ENCODE assay signal across 26 cellular contexts in the genomic region with DNA sequence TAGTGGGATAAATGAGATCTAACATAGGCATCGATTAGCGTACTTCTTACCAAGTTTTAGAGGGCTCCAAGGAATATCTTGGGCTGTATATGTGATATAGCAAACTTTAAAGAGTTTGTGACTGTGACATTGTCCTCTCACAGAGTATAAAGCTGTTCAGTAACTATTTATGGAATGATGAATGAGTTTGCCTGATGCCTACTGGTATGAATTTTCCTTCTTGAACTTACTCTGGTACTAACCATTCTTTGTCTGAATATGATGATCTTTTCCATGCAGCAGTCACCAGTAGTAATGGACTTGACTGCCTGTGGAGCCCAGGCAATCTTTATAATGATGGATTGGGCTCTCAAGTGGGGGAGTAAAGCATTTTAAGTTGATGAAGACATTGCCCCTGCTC.
DNase-seq lines count a peak whose midpoint lies in the region; ATAC-seq, FAIRE-seq and TF ChIP-seq lines count a peak whose summit lies in the region.
"Had no signal": no experiment of that assay in that cellular context is flagged by ENCODE, and none has a peak within 500 bp of the region (broad histone marks: within the 10 kb centered on the region; RNA-seq: fewer than 3 reads in every experiment).

No MANE protein-coding gene starts in this region.

- CTCF ChIA-PET in A549 (lab: Yijun Ruan, JAX) (no interaction called here), PC-9 (lab: Charles Lee) (no interaction called here)
- CTCF ChIA-PET in naive thymus-derived CD4-positive, alpha-beta T cell (lab: Charles Lee), result no interaction called here

- H2AFZ ChIP-seq in PC-9 (no peak overlapping the region), fibroblast of lung (ENCODE audit: low read length) (no peak overlapping the region)
- H2AFZ ChIP-seq: neural progenitor cell had no signal

- intact Hi-C loops in PC-9 (cut with micrococcal nuclease; ENCODE audit: unreplicated experiment) (loop anchor here (1.0 to 5.0 kb wide), 2 partner anchors 118 to 138 kb away; a partner anchor contains a TSS), sigmoid colon (cut with DNase I) (no loop called here)
- intact Hi-C loops in naive thymus-derived CD4-positive, alpha-beta T cell (cut with micrococcal nuclease), result no loop called here

- no peak overlapping the region for H3K9ac ChIP-seq in fibroblast of lung (ENCODE audit: insufficient read depth, low read length)
- H3K9ac ChIP-seq: neural progenitor cell had no signal

- H3K36me3 ChIP-seq in PC-9 (ENCODE audit: low read depth) (no peaks in the 10 kb centered on the region), fibroblast of lung (ENCODE audit: control insufficient read depth, insufficient read depth, low read length) (no peaks in the 10 kb centered on the region), sigmoid colon (no peaks in the 10 kb centered on the region)
- no peaks in the 10 kb centered on the region for H3K36me3 ChIP-seq in naive thymus-derived CD4-positive, alpha-beta T cell (ENCODE audit: control insufficient read depth in 2 of 3, insufficient read depth in 3 of 3, low read length in 3 of 3)
- H3K36me3 ChIP-seq: neural progenitor cell had no signal

- H3K27me3 ChIP-seq in PC-9 (ENCODE audit: insufficient read depth, low read depth) (no peaks in the 10 kb centered on the region), fibroblast of lung (ENCODE audit: control insufficient read depth, insufficient read depth, low read length) (no peaks in the 10 kb centered on the region), sigmoid colon (no peaks in the 10 kb centered on the region)
- no peaks in the 10 kb centered on the region for H3K27me3 ChIP-seq in naive thymus-derived CD4-positive, alpha-beta T cell (ENCODE audit: control insufficient read depth in 2 of 2, insufficient read depth in 2 of 2, low read length in 2 of 2)
- H3K27me3 ChIP-seq: neural progenitor cell, testis had no signal

- H3K9me2 ChIP-seq in PC-9 (ENCODE audit: insufficient read depth), result no peaks in the 10 kb centered on the region

- H3K9me3 Mint-ChIP-seq in naive thymus-derived CD4-positive, alpha-beta T cell, result peaks cover 0 to 2% (median 0%) of the 10 kb centered on the region in 11 donors
- H3K9me3 Mint-ChIP-seq: activated T-helper 17 cell treated with anti-CD3 and anti-CD28 coated beads, Interleukin-2, amount 50 U/mL, for 72 hours; neural progenitor cell; stimulated activated memory B cell treated with anti-CD40 and anti-IgM and Interleukin-4, amounts not matched to agents 10 μg/mL and 1 μg/mL and 100 μg/mL, for 72 hours; T-helper 2 cell treated with Interferon-gamma antibody and Interleukin-4, amounts not matched to agents 5 μg/mL and 100 μg/mL, for 36 hours; WTC11 had no signal

- H3K9me3 ChIP-seq in A549 (no peaks in the 10 kb centered on the region), PC-9 (ENCODE audit: insufficient read depth, low read depth) (0 out of 2 replicates have a peak, but pooled peaks cover 3% of the 10 kb centered on the region), fibroblast of lung (ENCODE audit: control insufficient read depth, insufficient read depth, low read depth, low read length) (no peaks in the 10 kb centered on the region), sigmoid colon (no peaks in the 10 kb centered on the region)
- H3K9me3 ChIP-seq in naive thymus-derived CD4-positive, alpha-beta T cell (ENCODE audit: control insufficient read depth in 2 of 3, low read length in 3 of 3), result no peaks in the 10 kb centered on the region
- H3K9me3 ChIP-seq: testis had no signal

- H3K36me3 Mint-ChIP-seq in naive thymus-derived CD4-positive, alpha-beta T cell, result no peaks in the 10 kb centered on the region
- H3K36me3 Mint-ChIP-seq: activated naive CD8-positive, alpha-beta T cell; stimulated activated memory B cell treated with anti-CD40 and anti-IgM and Interleukin-4, amounts not matched to agents 10 μg/mL and 1 μg/mL and 100 μg/mL, for 72 hours; WTC11 had no signal

- H3K27ac ChIP-seq in A549, result peak overlapping the region; percentile 74 to 83
- peak overlapping the region; percentile 90 for H3K27ac ChIP-seq in PC-9
- peak overlapping the region; percentile 53 for H3K27ac ChIP-seq in fibroblast of lung (ENCODE audit: insufficient read depth, low read length)
- peak overlapping the region in 3 of 4 donors; percentile 1 to 33 (median 14) for H3K27ac ChIP-seq in sigmoid colon
- H3K27ac ChIP-seq in naive thymus-derived CD4-positive, alpha-beta T cell (ENCODE audit: low read depth, low read length), result no peak overlapping the region
- H3K27ac ChIP-seq: neural progenitor cell had no signal

- H3K27me3 Mint-ChIP-seq in naive thymus-derived CD4-positive, alpha-beta T cell, result peaks cover 0 to 3% (median 0%) of the 10 kb centered on the region in 5 donors
- H3K27me3 Mint-ChIP-seq: activated naive CD8-positive, alpha-beta T cell; activated T-helper 17 cell treated with anti-CD3 and anti-CD28 coated beads, Interleukin-2, amount 50 U/mL, for 72 hours; stimulated activated memory B cell treated with anti-CD40 and anti-IgM and Interleukin-4, amounts not matched to agents 10 μg/mL and 1 μg/mL and 100 μg/mL, for 72 hours had no signal

- TF ChIP-seq POLR2A in A549 (IDR thresholded peaks at IDR 0.05; ENCODE audit: low read length), result no peak
- TF ChIP-seq POLR2A in sigmoid colon (IDR thresholded peaks at IDR 0.05), result no peak

- H3K4me2 ChIP-seq in A549 (peak overlapping the region; percentile 73), PC-9 (peak overlapping the region; percentile 63), fibroblast of lung (ENCODE audit: extremely low read depth, insufficient read depth, low read length) (peak overlapping the region; percentile 69)
- H3K4me2 ChIP-seq: neural progenitor cell had no signal

- ATAC-seq in A549, result no peak
- ATAC-seq in naive thymus-derived CD4-positive, alpha-beta T cell, result no peak
- ATAC-seq: activated T-helper 17 cell treated with anti-CD3 and anti-CD28 coated beads, Interleukin-2, amount 50 U/mL, for 72 hours; stimulated activated memory B cell treated with anti-CD40 and anti-IgM and Interleukin-4, amounts not matched to agents 10 μg/mL and 1 μg/mL and 100 μg/mL, for 72 hours had no signal

- H3K4me1 ChIP-seq in A549 (peaks cover 45% of the 10 kb centered on the region), PC-9 (replicated peaks; ENCODE audit: insufficient read depth) (peaks cover 26% of the 10 kb centered on the region), fibroblast of lung (ENCODE audit: control insufficient read depth, extremely low read depth, insufficient read depth, low read length) (peaks cover 14% of the 10 kb centered on the region), sigmoid colon (peaks cover 0 to 38% (median 35%) of the 10 kb centered on the region in 4 donors)
- no peaks in the 10 kb centered on the region for H3K4me1 ChIP-seq in naive thymus-derived CD4-positive, alpha-beta T cell (ENCODE audit: control insufficient read depth in 2 of 2, insufficient read depth in 2 of 2, low read length in 2 of 2)

- no peak overlapping the region for H3K4me3 Mint-ChIP-seq in naive thymus-derived CD4-positive, alpha-beta T cell
- H3K4me3 Mint-ChIP-seq: activated naive CD8-positive, alpha-beta T cell; activated T-helper 17 cell treated with anti-CD3 and anti-CD28 coated beads, Interleukin-2, amount 50 U/mL, for 72 hours; neural progenitor cell; stimulated activated memory B cell treated with anti-CD40 and anti-IgM and Interleukin-4, amounts not matched to agents 10 μg/mL and 1 μg/mL and 100 μg/mL, for 72 hours; T-helper 2 cell treated with Interferon-gamma antibody and Interleukin-4, amounts not matched to agents 5 μg/mL and 100 μg/mL, for 36 hours; WTC11 had no signal

- DNase-seq in A549 (ENCODE audit: low read depth in 1 of 2, low spot score in 1 of 2) (no peak), PC-9 (no peak), fibroblast of lung (ENCODE audit: low read depth in 2 of 2) (peak in 1 of 2 donors; percentile 32), sigmoid colon (no peak), NCI-H524 treated with DMSO at 0.1 percent for 48 hours (lab: John Stamatoyannopoulos, UW) (no peak), occipital lobe (lab: John Stamatoyannopoulos, UW) (no peak), COLO668 (lab: John Stamatoyannopoulos, UW; ENCODE audit: unreplicated experiment) (no peak)
- no peak for DNase-seq in naive thymus-derived CD4-positive, alpha-beta T cell
- DNase-seq: activated CD8-positive, alpha-beta memory T cell treated with anti-CD3 and anti-CD28 coated beads, Interleukin-2, amount 50 U/mL, for 4 hours; C1 segment of cervical spinal cord; effector CD4-positive, alpha-beta T cell; glutamatergic neuron; GOT3; MM.1S; NCI-H1436; NCI-H510A treated with DMSO at 0.1 percent for 48 hours; NK-92 treated with Interleukin-12 subunit alpha and Interleukin-12 subunit beta, amount 100 ng/mL, for 24 hours; small intestine; testis had no signal

- POLR2A ChIA-PET in A549 (lab: Yijun Ruan, JAX), result no interaction called here
- POLR2A ChIA-PET in PC-9 (lab: Charles Lee; ENCODE audit: unreplicated experiment), result interaction anchor here (0.6 kb wide), 1 partner anchor 214 kb away, joined by 4 read pairs; no protein-coding TSS in a partner anchor
- POLR2A ChIA-PET in naive thymus-derived CD4-positive, alpha-beta T cell (lab: Charles Lee), result no interaction called here

- peaks cover 19% of the 10 kb centered on the region; the same call in 1 of the 2 replicates for H3F3A ChIP-seq in PC-9 (ENCODE audit: insufficient read depth, low read depth)

- no peak for FAIRE-seq in A549 (lab: Jason Lieb, UNC)
- FAIRE-seq: D721Med, small intestine had no signal

- no peaks in the 10 kb centered on the region for H4K20me1 ChIP-seq in PC-9 (ENCODE audit: insufficient read depth)
- no peaks in the 10 kb centered on the region for H4K20me1 ChIP-seq in fibroblast of lung (ENCODE audit: control insufficient read depth, extremely low read depth, insufficient read depth, low read length)

- H3K27ac Mint-ChIP-seq in naive thymus-derived CD4-positive, alpha-beta T cell, result no peak overlapping the region
- H3K27ac Mint-ChIP-seq: activated naive CD8-positive, alpha-beta T cell; activated T-helper 17 cell treated with anti-CD3 and anti-CD28 coated beads, Interleukin-2, amount 50 U/mL, for 72 hours; neural progenitor cell; stimulated activated memory B cell treated with anti-CD40 and anti-IgM and Interleukin-4, amounts not matched to agents 10 μg/mL and 1 μg/mL and 100 μg/mL, for 72 hours; T-helper 2 cell treated with Interferon-gamma antibody and Interleukin-4, amounts not matched to agents 5 μg/mL and 100 μg/mL, for 36 hours; WTC11 had no signal

- WGBS in A549 (ENCODE audit: missing lambda C conversion rate), result 83% methylated on average over 2 of the region's 2 CpGs
- 97 to 98% methylated on average over 2 of the region's 2 CpGs for WGBS in sigmoid colon, 2 donors

- TF ChIP-seq EP300 in A549 (IDR thresholded peaks at IDR 0.05), result no peak
- no peak for TF ChIP-seq EP300 in sigmoid colon (IDR thresholded peaks at IDR 0.05)

- no TSS peak for BruUV-seq in PC-9 (replicated peaks; lab: Mats Ljungman, UMichigan)

- TF ChIP-seq CTCF in A549 (IDR thresholded peaks at IDR 0.05), result no peak
- TF ChIP-seq CTCF in PC-9 (conservative IDR thresholded peaks at IDR 0.05), result no peak
- TF ChIP-seq CTCF in fibroblast of lung (conservative IDR thresholded peaks at IDR 0.05 in 1 of 2, IDR thresholded peaks at IDR 0.05 in 1 of 2; ENCODE audit: low read depth in 1 of 2, low read length in 2 of 2), result no peak
- no peak for TF ChIP-seq CTCF in sigmoid colon (IDR thresholded peaks at IDR 0.05)

- no peaks in the 10 kb centered on the region for H3K4me1 Mint-ChIP-seq in naive thymus-derived CD4-positive, alpha-beta T cell
- H3K4me1 Mint-ChIP-seq: activated T-helper 17 cell treated with anti-CD3 and anti-CD28 coated beads, Interleukin-2, amount 50 U/mL, for 72 hours; stimulated activated memory B cell treated with anti-CD40 and anti-IgM and Interleukin-4, amounts not matched to agents 10 μg/mL and 1 μg/mL and 100 μg/mL, for 72 hours had no signal

- H3K79me2 ChIP-seq in PC-9 (ENCODE audit: low read depth), result no peaks in the 10 kb centered on the region
- no peaks in the 10 kb centered on the region for H3K79me2 ChIP-seq in fibroblast of lung (ENCODE audit: control insufficient read depth, insufficient read depth, low read length)

- H3K4me3 ChIP-seq in A549, result no peak overlapping the region
- no peak overlapping the region for H3K4me3 ChIP-seq in PC-9
- no peak overlapping the region for H3K4me3 ChIP-seq in fibroblast of lung (replicated peaks in 1 of 4; ENCODE audit: control extremely low read depth in 1 of 4, insufficient read depth in 1 of 4, low read depth in 3 of 4, low read length in 4 of 4)
- no peak overlapping the region for H3K4me3 ChIP-seq in sigmoid colon
- H3K4me3 ChIP-seq in naive thymus-derived CD4-positive, alpha-beta T cell (ENCODE audit: low read length), result no peak overlapping the region
- H3K4me3 ChIP-seq: neural progenitor cell, testis had no signal

- no peak for TF ChIP-seq RAD21 in A549 (conservative IDR thresholded peaks at IDR 0.05 in 1 of 2, IDR thresholded peaks at IDR 0.05 in 1 of 2)
